ENCODE assay signal across 7 cellular contexts in genomic region chr11:49102356-49102755, GRCh38. TPM values are rescaled to one million over a fixed set of nuclear protein-coding genes. Genes with fewer than 3 reads are reported as not detected.
"Had no signal": no experiment of that assay in that cellular context is flagged by ENCODE, and none has a peak within 500 bp of the region (broad histone marks: within the 10 kb centered on the region; RNA-seq: fewer than 3 reads in every experiment).

No MANE protein-coding gene starts in this region.

RNA-seq across cellular contexts. Expression of gene TRIM64C, which starts 43.4 kb away (rescaled TPM):
- total RNA-seq: GM23248, H4, H7, HepG2, HFFc6, HT1080 had no signal
- polyA plus RNA-seq: GM23248, HepG2, IgD-negative memory B cell had no signal
